In genomic region chr16:26070595-26071170, GRCh38 we compare ENCODE assay signal across 16 cellular contexts.
A peak's percentile ranks its signal among the peaks of the same experiment; 100 is the strongest.
DNase-seq lines count a peak whose midpoint lies in the region; ATAC-seq, FAIRE-seq and TF ChIP-seq lines count a peak whose summit lies in the region.
"Had no signal": no experiment of that assay in that cellular context is flagged by ENCODE, and none has a peak within 500 bp of the region (broad histone marks: within the 10 kb centered on the region; RNA-seq: fewer than 3 reads in every experiment).

No MANE protein-coding gene starts in this region.

- no peaks in the 10 kb centered on the region for H3K4me1 ChIP-seq in K562 (replicated peaks in 1 of 2; ENCODE audit: control insufficient read depth in 2 of 2, insufficient read depth in 2 of 2, low read length in 2 of 2)
- H3K4me1 ChIP-seq in iPS-20b (ENCODE audit: insufficient read depth, low read length), result peaks cover 16% of the 10 kb centered on the region; the same call in 1 of the 2 replicates
- H3K4me1 ChIP-seq in esophagus squamous epithelium, result no peaks in the 10 kb centered on the region

- TF ChIP-seq EP300 in K562 (IDR thresholded peaks at IDR 0.05; ENCODE audit: low read length), result no peak

- no peaks in the 10 kb centered on the region for H4K20me1 ChIP-seq in K562 (replicated peaks; ENCODE audit: control insufficient read depth, insufficient read depth, low read length)

- no peak overlapping the region for H3K4me2 ChIP-seq in K562 (ENCODE audit: insufficient read depth, low read length)

- no peaks in the 10 kb centered on the region for H3K9me1 ChIP-seq in K562 (ENCODE audit: control insufficient read depth, insufficient read depth, low read length)

- DNase-seq in NCI-H1105 treated with DMSO at 0.1 percent for 48 hours (lab: John Stamatoyannopoulos, UW), result peak; percentile 5
- DNase-seq in NCI-H1105 (lab: John Stamatoyannopoulos, UW), result no peak
- DNase-seq in K562 (ENCODE audit: extremely low read depth in 1 of 4, low spot score in 3 of 4), result no peak
- DNase-seq in superior temporal gyrus (ENCODE audit: extremely low spot score), result peak; percentile 13
- DNase-seq in NCI-H226, result no peak
- DNase-seq in HuH-7 (ENCODE audit: low spot score), result no peak
- DNase-seq in esophagus squamous epithelium (lab: John Stamatoyannopoulos, UW), result no peak
- DNase-seq: C1 segment of cervical spinal cord, DMS53, KG1, NCI-H1048, NCI-H1694, SHP77 treated with DMSO at 0.1 percent for 48 hours had no signal

- FAIRE-seq in K562 (lab: Jason Lieb, UNC), result no peak

- in situ Hi-C loops in K562 (cut with MboI), result no loop called here

- H2AFZ ChIP-seq in K562 (ENCODE audit: low read depth, low read length), result no peak overlapping the region

- BruUV-seq in K562 (replicated peaks; lab: Mats Ljungman, UMichigan), result no TSS peak

- no peaks in the 10 kb centered on the region for H3K36me3 ChIP-seq in K562 (ENCODE audit: control insufficient read depth, insufficient read depth, low read length)
- no peaks in the 10 kb centered on the region for H3K36me3 ChIP-seq in iPS-20b (ENCODE audit: insufficient read depth, low read depth, low read length)
- no peaks in the 10 kb centered on the region for H3K36me3 ChIP-seq in esophagus squamous epithelium

- CTCF ChIA-PET in K562 (lab: Yijun Ruan, JAX; ENCODE audit: low intra/inter-chr PET ratio), result no interaction called here

- no peak for TF ChIP-seq POLR2A in K562 (conservative IDR thresholded peaks at IDR 0.05)
- TF ChIP-seq POLR2A in esophagus squamous epithelium (IDR thresholded peaks at IDR 0.05), result no peak

- ATAC-seq in K562, result no peak
- ATAC-seq: HCT116 had no signal

- H3K27ac ChIP-seq in K562 (ENCODE audit: extremely low read depth, low read depth, low read length) (no peak overlapping the region), iPS-20b (ENCODE audit: low read length) (no peak overlapping the region), esophagus squamous epithelium (no peak overlapping the region)
- H3K27ac ChIP-seq: 22Rv1 had no signal

- POLR2A ChIA-PET in K562 (lab: Yijun Ruan, JAX), result no interaction called here

- H3K27me3 ChIP-seq in K562 (ENCODE audit: control insufficient read depth in 2 of 2, insufficient read depth in 2 of 2, low read length in 2 of 2), result no peaks in the 10 kb centered on the region
- no peaks in the 10 kb centered on the region for H3K27me3 ChIP-seq in iPS-20b (ENCODE audit: insufficient read depth, low read length)
- no peaks in the 10 kb centered on the region for H3K27me3 ChIP-seq in esophagus squamous epithelium

- 0% methylated on average over 5 of the region's 5 CpGs for WGBS in K562 (ENCODE audit: insufficient coverage, low coverage, missing lambda C conversion rate)
- WGBS in esophagus squamous epithelium, 2 donors, result 18 to 21% methylated on average over 5 of the region's 5 CpGs

- H3K9ac ChIP-seq in K562 (ENCODE audit: insufficient read depth in 1 of 2, low read depth in 2 of 2, low read length in 2 of 2) (no peak overlapping the region), iPS-20b (ENCODE audit: low read depth, low read length) (no peak overlapping the region)

- no peak for TF ChIP-seq RAD21 in K562 (CRISPR knock-in tag; conservative IDR thresholded peaks at IDR 0.05 in 1 of 2, IDR thresholded peaks at IDR 0.05 in 1 of 2)

- TF ChIP-seq CTCF in K562 (IDR thresholded peaks at IDR 0.05 in 2 of 3, conservative IDR thresholded peaks at IDR 0.05 in 1 of 3; ENCODE audit: insufficient read depth in 2 of 3, low read depth in 1 of 3, low read length in 3 of 3) (no peak), esophagus squamous epithelium (IDR thresholded peaks at IDR 0.05) (no peak)

- no peaks in the 10 kb centered on the region for H3K79me2 ChIP-seq in K562 (ENCODE audit: control insufficient read depth, insufficient read depth, low read length)

- H3K9me3 ChIP-seq in K562 (replicated peaks; ENCODE audit: control insufficient read depth, insufficient read depth, low read depth, low read length), result no peaks in the 10 kb centered on the region
- H3K9me3 ChIP-seq in iPS-20b (ENCODE audit: insufficient read depth, low read depth, low read length), result no peaks in the 10 kb centered on the region
- no peaks in the 10 kb centered on the region for H3K9me3 ChIP-seq in esophagus squamous epithelium

- no peak overlapping the region for H3K4me3 ChIP-seq in K562
- peak overlapping the region; percentile 14; the same call in 1 of the 2 replicates for H3K4me3 ChIP-seq in iPS-20b (ENCODE audit: low read length)
- H3K4me3 ChIP-seq in esophagus squamous epithelium, result no peak overlapping the region

- intact Hi-C loops in K562 (cut with micrococcal nuclease), result no loop called here
- intact Hi-C loops in esophagus squamous epithelium (cut with DNase I), result no loop called here

TF ChIP-seq in K562, 482 proteins besides CTCF, POLR2A, EP300 and RAD21:
- TF ChIP-seq, protein P1, sequence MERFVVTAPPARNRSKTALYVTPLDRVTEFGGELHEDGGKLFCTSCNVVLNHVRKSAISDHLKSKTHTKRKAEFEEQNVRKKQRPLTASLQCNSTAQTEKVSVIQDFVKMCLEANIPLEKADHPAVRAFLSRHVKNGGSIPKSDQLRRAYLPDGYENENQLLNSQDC (CRISPR knock-in tag; IDR thresholded peaks at IDR 0.05), result no peak
- peak; percentile 73 for TF ChIP-seq RFX1 (IDR thresholded peaks at IDR 0.05)

Comparison
In these comparisons a context has a peak if more than half of its experiments do, and no peak if none do; other contexts are left out.
1. DNase-seq: peak in NCI-H1105 treated with DMSO at 0.1 percent for 48 hours (single experiment) and superior temporal gyrus (single experiment); none in NCI-H1105 (single experiment), K562 (0 of 4), NCI-H226 (single experiment), HuH-7 (single experiment) and esophagus squamous epithelium (single experiment).